In genomic region chr22:45163417-45164216, GRCh38 we compare ENCODE assay signal across 8 cellular contexts. TPM values are rescaled to one million over a fixed set of nuclear protein-coding genes. Genes with fewer than 3 reads are reported as not detected.
DNase-seq lines count a peak whose midpoint lies in the region; ATAC-seq and FAIRE-seq lines count a peak whose summit lies in the region.

A gene with protein sequence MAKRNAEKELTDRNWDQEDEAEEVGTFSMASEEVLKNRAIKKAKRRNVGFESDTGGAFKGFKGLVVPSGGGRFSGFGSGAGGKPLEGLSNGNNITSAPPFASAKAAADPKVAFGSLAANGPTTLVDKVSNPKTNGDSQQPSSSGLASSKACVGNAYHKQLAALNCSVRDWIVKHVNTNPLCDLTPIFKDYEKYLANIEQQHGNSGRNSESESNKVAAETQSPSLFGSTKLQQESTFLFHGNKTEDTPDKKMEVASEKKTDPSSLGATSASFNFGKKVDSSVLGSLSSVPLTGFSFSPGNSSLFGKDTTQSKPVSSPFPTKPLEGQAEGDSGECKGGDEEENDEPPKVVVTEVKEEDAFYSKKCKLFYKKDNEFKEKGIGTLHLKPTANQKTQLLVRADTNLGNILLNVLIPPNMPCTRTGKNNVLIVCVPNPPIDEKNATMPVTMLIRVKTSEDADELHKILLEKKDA (plus strand): TSS chr22:45163925. CDS start chr22:45168178, 4,253 bp downstream.

- H3K4me1 ChIP-seq in endocrine pancreas (ENCODE audit: control insufficient read depth, insufficient read depth, low read length), result peaks cover 3% of the 10 kb centered on the region

- peak; percentile 73 for FAIRE-seq in HTR-8/SVneo (lab: Jason Lieb, UNC)

- no peaks in the 10 kb centered on the region for H3K9me3 ChIP-seq in endocrine pancreas (ENCODE audit: control insufficient read depth, low read length)

- H3K4me3 ChIP-seq in endocrine pancreas (ENCODE audit: control insufficient read depth, insufficient read depth, low read length), result peak within 1 kb of the TSS; percentile 74

- H3K27me3 ChIP-seq in endocrine pancreas (ENCODE audit: control insufficient read depth, insufficient read depth, low read length), result no peaks in the 10 kb centered on the region

- H3K9ac ChIP-seq in endocrine pancreas (ENCODE audit: control insufficient read depth, insufficient read depth, low read length), result peak within 1 kb of the TSS; percentile 96

- peak; percentile 96 for DNase-seq in COR-L47 (lab: John Stamatoyannopoulos, UW)
- DNase-seq in HTR-8/SVneo (ENCODE audit: insufficient read length, low spot score), result peak; percentile 95
- peak; percentile 97 for DNase-seq in NOMO-1 treated with dmso at 0.1 percent for 144 hours (lab: John Stamatoyannopoulos, UW; ENCODE audit: unreplicated experiment)
- peak; percentile 89 to 97 (median 90) for DNase-seq in activated CD8-positive, alpha-beta memory T cell treated with anti-CD3 and anti-CD28 coated beads for 48 hours (ENCODE audit: low read depth in 2 of 3, low spot score in 2 of 3)
- DNase-seq in mesenteric fat pad (ENCODE audit: low spot score), result peak; percentile 98
- DNase-seq in stimulated activated CD8-positive, alpha-beta memory T cell treated with anti-CD3 and anti-CD28 coated beads, Interleukin-15, amount 100 ng/mL, for 24 hours (ENCODE audit: low read depth), result peak; percentile 98

- peak; percentile 65 for ATAC-seq in GM21360 (IDR thresholded peaks at IDR 0.05; ENCODE audit: unreplicated experiment)

- no peaks in the 10 kb centered on the region for H3K36me3 ChIP-seq in endocrine pancreas (ENCODE audit: control insufficient read depth, insufficient read depth, low read length)

RNA-seq across cellular contexts. Expression of the gene that starts here (rescaled TPM):
- 58.0 TPM for total RNA-seq in mesenteric fat pad

Comparison
In these comparisons a context has a peak if more than half of its experiments do, and no peak if none do; other contexts are left out.
1. Peak in every context shown above with its lines: DNase-seq, ATAC-seq and H3K4me3 ChIP-seq.